Comparison of ENCODE assay signal across 17 cellular contexts in genomic region chr6:148240463-148240845, GRCh38.
DNase-seq lines count a peak whose midpoint lies in the region; ATAC-seq and TF ChIP-seq lines count a peak whose summit lies in the region.
"Had no signal": no experiment of that assay in that cellular context is flagged by ENCODE, and none has a peak within 500 bp of the region (broad histone marks: within the 10 kb centered on the region; RNA-seq: fewer than 3 reads in every experiment).

No MANE protein-coding gene starts in this region.

- H3K4me3 ChIP-seq in mesodermal cell (ENCODE audit: extremely low read depth, insufficient read depth, low read length, poor library complexity, severe bottlenecking) (no peak overlapping the region), thoracic aorta (peak overlapping the region; percentile 30)

- 17 to 29% methylated on average over 1 of the region's 6 CpGs for WGBS in mesodermal cell (ENCODE audit: insufficient coverage in 2 of 2), 2 experiments

- H3K27ac Mint-ChIP-seq in stimulated activated memory B cell treated with anti-CD40 and anti-IgM and Interleukin-4, amounts not matched to agents 10 μg/mL and 1 μg/mL and 100 μg/mL, for 72 hours, result no peak overlapping the region
- H3K27ac Mint-ChIP-seq: activated CD4-positive, alpha-beta T cell treated with anti-CD3 and anti-CD28 coated beads, Interleukin-2, amount 10 ng/mL, durations not matched to agents 24 days and 14 days; activated T-cell treated with anti-CD3 and anti-CD28 coated beads, Interleukin-2, amount 50 U/mL, for 72 hours; T-helper 2 cell treated with Interferon-gamma antibody and Interleukin-4, amounts not matched to agents 5 μg/mL and 100 μg/mL, for 36 hours had no signal

- DNase-seq in GM04504 (ENCODE audit: low read depth) (peak; percentile 86), epithelial cell of prostate (ENCODE audit: low read depth, low spot score) (no peak), thoracic aorta (ENCODE audit: low spot score) (no peak), SIG-M5 treated with dmso at 0.1 percent for 504 hours (lab: John Stamatoyannopoulos, UW; ENCODE audit: unreplicated experiment) (no peak)
- DNase-seq in effector CD8-positive, alpha-beta T cell (lab: John Stamatoyannopoulos, UW), result no peak
- DNase-seq: activated CD4-positive, alpha-beta T cell treated with anti-CD3 and anti-CD28 coated beads, Interleukin-2, amount 10 ng/mL, durations not matched to agents 24 days and 14 days; activated T-cell treated with anti-CD3 and anti-CD28 coated beads, Interleukin-2, amount 50 U/mL, for 72 hours; amygdala; effector CD4-positive, alpha-beta T cell; NCI-H1048; NCI-H345; stimulated activated CD4-positive, alpha-beta T cell treated with anti-CD3 and anti-CD28 coated beads, Interleukin-2, amount 100 ng/mL, for 24 hours had no signal

- no peaks in the 10 kb centered on the region for H3K4me1 Mint-ChIP-seq in stimulated activated memory B cell treated with anti-CD40 and anti-IgM and Interleukin-4, amounts not matched to agents 10 μg/mL and 1 μg/mL and 100 μg/mL, for 72 hours
- H3K4me1 Mint-ChIP-seq: activated CD4-positive, alpha-beta T cell treated with anti-CD3 and anti-CD28 coated beads, Interleukin-2, amount 10 ng/mL, durations not matched to agents 24 days and 14 days had no signal

- peaks cover 22% of the 10 kb centered on the region for H3K27me3 Mint-ChIP-seq in stimulated activated memory B cell treated with anti-CD40 and anti-IgM and Interleukin-4, amounts not matched to agents 10 μg/mL and 1 μg/mL and 100 μg/mL, for 72 hours

- H3K27me3 ChIP-seq in thoracic aorta (replicated peaks; ENCODE audit: insufficient read depth), result no peaks in the 10 kb centered on the region

- no peaks in the 10 kb centered on the region for H3K36me3 ChIP-seq in mesodermal cell (ENCODE audit: control insufficient read depth, insufficient read depth, low read length)
- no peaks in the 10 kb centered on the region for H3K36me3 ChIP-seq in thoracic aorta

- no peaks in the 10 kb centered on the region for H3K9me3 Mint-ChIP-seq in stimulated activated memory B cell treated with anti-CD40 and anti-IgM and Interleukin-4, amounts not matched to agents 10 μg/mL and 1 μg/mL and 100 μg/mL, for 72 hours
- H3K9me3 Mint-ChIP-seq: activated CD4-positive, alpha-beta T cell treated with anti-CD3 and anti-CD28 coated beads, Interleukin-2, amount 10 ng/mL, durations not matched to agents 24 days and 14 days; activated T-cell treated with anti-CD3 and anti-CD28 coated beads, Interleukin-2, amount 50 U/mL, for 72 hours; T-helper 2 cell treated with Interferon-gamma antibody and Interleukin-4, amounts not matched to agents 5 μg/mL and 100 μg/mL, for 36 hours had no signal

- no peak overlapping the region for H3K4me3 Mint-ChIP-seq in stimulated activated memory B cell treated with anti-CD40 and anti-IgM and Interleukin-4, amounts not matched to agents 10 μg/mL and 1 μg/mL and 100 μg/mL, for 72 hours
- H3K4me3 Mint-ChIP-seq: activated CD4-positive, alpha-beta T cell treated with anti-CD3 and anti-CD28 coated beads, Interleukin-2, amount 10 ng/mL, durations not matched to agents 24 days and 14 days; activated T-cell treated with anti-CD3 and anti-CD28 coated beads, Interleukin-2, amount 50 U/mL, for 72 hours; T-helper 2 cell treated with Interferon-gamma antibody and Interleukin-4, amounts not matched to agents 5 μg/mL and 100 μg/mL, for 36 hours had no signal

- ATAC-seq in thoracic aorta (ENCODE audit: insufficient number of reproducible peaks, low FRiP score, low read depth) (no peak), HG03280 (IDR thresholded peaks at IDR 0.05; ENCODE audit: unreplicated experiment) (no peak)
- no peak for ATAC-seq in stimulated activated memory B cell treated with anti-CD40 and anti-IgM and Interleukin-4, amounts not matched to agents 10 μg/mL and 1 μg/mL and 100 μg/mL, for 72 hours
- ATAC-seq: activated T-cell treated with anti-CD3 and anti-CD28 coated beads, Interleukin-2, amount 50 U/mL, for 72 hours; Panc1 had no signal

- H3K27ac ChIP-seq in epithelial cell of prostate, result peak overlapping the region; percentile 51
- H3K27ac ChIP-seq in mesodermal cell (ENCODE audit: low read depth, low read length, severe bottlenecking), result peak overlapping the region; percentile 50
- H3K27ac ChIP-seq in thoracic aorta, result peak overlapping the region; percentile 41 to 50

- H3K9me3 ChIP-seq in mesodermal cell (ENCODE audit: control insufficient read depth, low read length), result no peaks in the 10 kb centered on the region
- no peaks in the 10 kb centered on the region for H3K9me3 ChIP-seq in thoracic aorta

- no peaks in the 10 kb centered on the region for H3K4me1 ChIP-seq in mesodermal cell (ENCODE audit: control insufficient read depth, insufficient read depth, low read length, poor library complexity, severe bottlenecking)
- H3K4me1 ChIP-seq in thoracic aorta (ENCODE audit: control insufficient read depth in 1 of 2, low read depth in 2 of 2), result peaks cover 35 to 68% of the 10 kb centered on the region in 2 donors

- no peak for TF ChIP-seq CTCF in thoracic aorta (IDR thresholded peaks at IDR 0.05)

- H3K36me3 Mint-ChIP-seq in stimulated activated memory B cell treated with anti-CD40 and anti-IgM and Interleukin-4, amounts not matched to agents 10 μg/mL and 1 μg/mL and 100 μg/mL, for 72 hours, result no peaks in the 10 kb centered on the region
